Comparison of ENCODE assay signal across 19 cellular contexts in the genomic region with DNA sequence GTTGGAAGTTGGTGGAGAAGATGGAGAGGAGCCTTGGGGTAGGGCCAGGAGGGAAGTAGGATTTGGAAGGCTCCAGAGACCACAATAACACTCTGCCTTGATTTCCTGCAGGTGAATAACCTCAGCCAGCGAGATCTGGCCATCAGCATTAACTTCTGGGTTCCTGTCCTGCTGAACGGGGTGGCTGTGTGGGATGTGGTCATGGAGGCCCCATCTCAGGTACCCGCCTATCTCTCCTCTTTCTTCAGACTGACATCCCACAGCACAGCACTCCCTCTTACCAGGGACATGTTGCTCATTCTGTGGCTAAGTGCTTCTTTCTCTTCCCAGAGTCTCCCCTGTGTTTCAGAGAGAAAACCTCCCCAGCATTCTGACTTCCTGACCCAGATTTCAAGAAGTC. TPM values are rescaled to one million over a fixed set of nuclear protein-coding genes. Genes with fewer than 3 reads are reported as not detected.
A peak's percentile ranks its signal among the peaks of the same experiment; 100 is the strongest.
DNase-seq lines count a peak whose midpoint lies in the region; ATAC-seq and TF ChIP-seq lines count a peak whose summit lies in the region.
"Had no signal": no experiment of that assay in that cellular context is flagged by ENCODE, and none has a peak within 500 bp of the region (broad histone marks: within the 10 kb centered on the region; RNA-seq: fewer than 3 reads in every experiment).

No MANE protein-coding gene starts in this region.

- H3K27ac ChIP-seq in heart left ventricle = peak overlapping the region in 3 of 12 donors; percentile 38 to 54 (median 51)
- H3K27ac ChIP-seq in upper lobe of right lung = no peak overlapping the region
- H3K27ac ChIP-seq in sigmoid colon = no peak overlapping the region
- H3K27ac ChIP-seq: 22Rv1, C4-2B had no signal

- TF ChIP-seq POLR2A in heart left ventricle (IDR thresholded peaks at IDR 0.05) (no peak), sigmoid colon (IDR thresholded peaks at IDR 0.05) (no peak)

- no peak for TF ChIP-seq CTCF in heart left ventricle (IDR thresholded peaks at IDR 0.05)
- TF ChIP-seq CTCF in upper lobe of right lung (IDR thresholded peaks at IDR 0.05) = no peak
- no peak for TF ChIP-seq CTCF in sigmoid colon (IDR thresholded peaks at IDR 0.05)

- H3K4me3 ChIP-seq in heart left ventricle (no peak overlapping the region), upper lobe of right lung (no peak overlapping the region), sigmoid colon (no peak overlapping the region)
- H3K4me3 ChIP-seq: K562 had no signal

- peaks cover 7% of the 10 kb centered on the region for H3K36me3 Mint-ChIP-seq in T-helper 1 cell treated with Interleukin-12 subunit alpha and Interleukin-12 subunit beta and Interleukin-4 antibody, amounts not matched to agents 30 μg/mL and 1 μg/mL, for 36 hours (ENCODE audit: low read depth)

- no peak for DNase-seq in T-helper 1 cell
- DNase-seq in heart left ventricle = no peak
- no peak for DNase-seq in left cardiac atrium
- peak; percentile 24 for DNase-seq in islet precursor cell
- DNase-seq in upper lobe of right lung = peak; percentile 33
- no peak for DNase-seq in sigmoid colon
- no peak for DNase-seq in left lobe of liver (ENCODE audit: low spot score)
- DNase-seq: AML-193, DMS79 treated with DMSO at 0.1 percent for 48 hours, NCI-H1105 treated with DMSO at 0.1 percent for 48 hours, NCI-H1694 treated with DMSO at 0.1 percent for 48 hours, NCI-H510A, NCI-H82 had no signal

- peaks cover 0 to 23% (median 2%) of the 10 kb centered on the region in 12 donors for H3K4me1 ChIP-seq in heart left ventricle
- H3K4me1 ChIP-seq in upper lobe of right lung = peaks cover 3% of the 10 kb centered on the region
- H3K4me1 ChIP-seq in sigmoid colon = peaks cover 0 to 11% (median 10%) of the 10 kb centered on the region in 4 donors

- H3K27me3 ChIP-seq in heart left ventricle (peaks cover 0 to 2% (median 0%) of the 10 kb centered on the region in 9 donors), upper lobe of right lung (no peaks in the 10 kb centered on the region), sigmoid colon (peaks cover 0 to 5% (median 0%) of the 10 kb centered on the region in 3 donors)

- H3K9me3 Mint-ChIP-seq in T-helper 1 cell treated with Interleukin-12 subunit alpha and Interleukin-12 subunit beta and Interleukin-4 antibody, amounts not matched to agents 30 μg/mL and 1 μg/mL, for 36 hours = peaks cover 11% of the 10 kb centered on the region

- intact Hi-C loops in heart left ventricle (cut with DNase I) (loop anchor here in 1 of 10 donors (10.0 kb wide), 1 partner anchor 228 kb away; no protein-coding TSS in a partner anchor), left cardiac atrium (cut with DNase I) (no loop called here), upper lobe of right lung (cut with DNase I) (no loop called here), sigmoid colon (cut with DNase I) (no loop called here)

- no peak for TF ChIP-seq EP300 in sigmoid colon (IDR thresholded peaks at IDR 0.05)

- H3K27me3 Mint-ChIP-seq in T-helper 1 cell treated with Interleukin-12 subunit alpha and Interleukin-12 subunit beta and Interleukin-4 antibody, amounts not matched to agents 30 μg/mL and 1 μg/mL, for 36 hours (ENCODE audit: low read depth) = peaks cover 5% of the 10 kb centered on the region

- H3K27ac Mint-ChIP-seq in T-helper 1 cell treated with Interleukin-12 subunit alpha and Interleukin-12 subunit beta and Interleukin-4 antibody, amounts not matched to agents 30 μg/mL and 1 μg/mL, for 36 hours = peak overlapping the region; percentile 74

- ATAC-seq in heart left ventricle (peak in 3 of 4 donors; percentile 8 to 23 (median 10)), left cardiac atrium (no peak), upper lobe of right lung (no peak), left lobe of liver (no peak)
- ATAC-seq: K562 had no signal

- H3K4me1 Mint-ChIP-seq in T-helper 1 cell treated with Interleukin-12 subunit alpha and Interleukin-12 subunit beta and Interleukin-4 antibody, amounts not matched to agents 30 μg/mL and 1 μg/mL, for 36 hours (ENCODE audit: low read depth) = peaks cover 40% of the 10 kb centered on the region

- H3K9me3 ChIP-seq in heart left ventricle (no peaks in the 10 kb centered on the region), upper lobe of right lung (no peaks in the 10 kb centered on the region), sigmoid colon (no peaks in the 10 kb centered on the region)

- peak overlapping the region; percentile 36 for H3K4me3 Mint-ChIP-seq in T-helper 1 cell treated with Interleukin-12 subunit alpha and Interleukin-12 subunit beta and Interleukin-4 antibody, amounts not matched to agents 30 μg/mL and 1 μg/mL, for 36 hours

- 46 to 63% (median 52%) methylated on average over 2 to 3 of the region's 3 CpGs for WGBS in heart left ventricle, 4 donors
- WGBS in sigmoid colon, 2 donors = 56 to 70% methylated on average over 3 of the region's 3 CpGs

- H3K36me3 ChIP-seq in heart left ventricle (peaks cover 0 to 10% (median 0%) of the 10 kb centered on the region in 9 donors), upper lobe of right lung (no peaks in the 10 kb centered on the region), sigmoid colon (no peaks in the 10 kb centered on the region)

RNA-seq across cellular contexts. Expression of a gene that starts 4.9 kb away (rescaled TPM):
- total RNA-seq in heart left ventricle = 1,000 to 10,000 TPM in 7 of 9 donors, 100 to 1,000 TPM in 2; 393 to 1,682 (median 1,115) TPM
- polyA plus RNA-seq in heart left ventricle = over 10,000 TPM in 1 of 2 donors, 1,000 to 10,000 TPM in 1; 1,628 to 10,029 TPM
- 100 to 1,000 TPM; 743 to 769 TPM for total RNA-seq in left cardiac atrium
- not detected for total RNA-seq in upper lobe of right lung
- not detected for total RNA-seq in sigmoid colon
- polyA plus RNA-seq in sigmoid colon = 1 to 10 TPM in 1 of 3 donors, under 1 TPM in 1, not detected in 1; 0.32 to 4.8 TPM
- 3.1 TPM for total RNA-seq in left lobe of liver
- total RNA-seq: H1, K562, RPMI7951 had no signal
- polyA plus RNA-seq: K562 had no signal

RNA-seq across cellular contexts. Expression of a gene that starts 19.3 kb away (rescaled TPM):
- total RNA-seq in heart left ventricle (1 to 10 TPM; 1.0 to 4.7 (median 2.5) TPM), left cardiac atrium (1 to 10 TPM; 2.3 to 3.0 TPM), upper lobe of right lung (0.84 TPM), sigmoid colon (1 to 10 TPM in 3 of 4 donors, under 1 TPM in 1; 0.36 to 5.3 (median 1.1) TPM), left lobe of liver (0.65 TPM)
- polyA plus RNA-seq in heart left ventricle (1 to 10 TPM in 1 of 2 donors, under 1 TPM in 1; 0.43 to 1.2 TPM), sigmoid colon (1 to 10 TPM in 1 of 3 donors, under 1 TPM in 1, not detected in 1; 0.22 to 1.8 TPM)
- total RNA-seq: K562, RPMI7951 had no signal

RNA-seq across cellular contexts. Expression of a gene that starts 30.1 kb away (rescaled TPM):
- total RNA-seq in heart left ventricle (under 1 TPM in 2 of 9 donors, not detected in 7; 0.41 to 0.80 TPM), left cardiac atrium (under 1 TPM in 1 of 2 donors, not detected in 1; 0.24 TPM), upper lobe of right lung (0.20 TPM), sigmoid colon (not detected), left lobe of liver (0.70 TPM)
- polyA plus RNA-seq in heart left ventricle (not detected), sigmoid colon (under 1 TPM in 1 of 3 donors, not detected in 2; 0.22 TPM)
- total RNA-seq: H1, K562, RPMI7951 had no signal
- polyA plus RNA-seq: K562 had no signal

RNA-seq across cellular contexts. Expression of a gene that starts 36.1 kb away (rescaled TPM):
- total RNA-seq in heart left ventricle (1 to 10 TPM; 4.1 to 9.2 (median 6.5) TPM), left cardiac atrium (1 to 10 TPM; 7.0 to 8.9 TPM), upper lobe of right lung (10.8 TPM), sigmoid colon (1 to 10 TPM; 3.9 to 9.5 (median 6.6) TPM), left lobe of liver (25.1 TPM)
- polyA plus RNA-seq in heart left ventricle (1 to 10 TPM; 6.6 to 8.2 TPM), sigmoid colon (10 to 100 TPM in 1 of 3 donors, 1 to 10 TPM in 2; 2.4 to 11.1 (median 2.8) TPM)

RNA-seq across cellular contexts. Expression of a gene that starts 48.7 kb away (rescaled TPM):
- total RNA-seq in heart left ventricle (10 to 100 TPM; 12.9 to 37.7 (median 19.5) TPM), left cardiac atrium (10 to 100 TPM; 33.2 to 57.9 TPM), upper lobe of right lung (49.9 TPM), sigmoid colon (100 to 1,000 TPM; 124 to 339 (median 205) TPM), left lobe of liver (3.1 TPM)
- polyA plus RNA-seq in heart left ventricle (10 to 100 TPM; 14.1 to 29.5 TPM), sigmoid colon (10 to 100 TPM; 10.4 to 31.2 (median 21.0) TPM)

Comparison
In these comparisons a context has a peak if more than half of its experiments do, and no peak if none do; other contexts are left out.
1. ATAC-seq: peak in heart left ventricle (3 of 4); none in left cardiac atrium (0 of 2), upper lobe of right lung (single experiment) and left lobe of liver (single experiment).
2. DNase-seq: peak in islet precursor cell (single experiment) and upper lobe of right lung (single experiment); none in T-helper 1 cell (0 of 5), heart left ventricle (0 of 5), left cardiac atrium (single experiment), sigmoid colon (single experiment) and left lobe of liver (single experiment).
3. RNA of a gene that starts 4.9 kb away (total RNA-seq): 393 to 1,682 TPM in heart left ventricle and 743 to 769 TPM in left cardiac atrium; 3.1 TPM in left lobe of liver (single experiment), not detected in upper lobe of right lung (single experiment) and not detected in sigmoid colon; every median in the first group is over 10 times any median in the second.